ENCODE assay signal across 22 cellular contexts in the genomic region with DNA sequence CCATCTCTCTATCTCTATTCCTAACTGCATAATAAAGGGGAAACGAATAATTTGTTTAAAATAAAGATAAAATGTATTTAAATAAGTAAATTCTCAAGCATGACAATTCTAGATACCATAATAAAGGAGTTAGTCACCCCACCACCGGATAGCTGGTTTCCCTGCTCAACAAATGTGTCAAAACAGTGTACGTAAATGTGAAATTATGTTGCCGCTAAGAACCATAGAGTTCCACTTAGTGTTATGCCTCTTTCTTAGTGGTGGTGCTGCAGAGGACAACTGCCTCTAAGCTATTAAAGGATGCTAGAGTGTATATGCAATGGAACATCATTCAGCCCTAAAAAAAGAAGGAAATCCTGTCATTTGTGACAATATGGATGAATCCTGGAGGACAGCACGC.
"Had no signal": no experiment of that assay in that cellular context is flagged by ENCODE, and none has a peak within 500 bp of the region (broad histone marks: within the 10 kb centered on the region; RNA-seq: fewer than 3 reads in every experiment).

No MANE protein-coding gene starts in this region.

- H3K9ac ChIP-seq: SK-N-SH had no signal

- H3K4me3 ChIP-seq: MG63 had no signal

- DNase-seq: Karpas-422, KG1, MG63, NCI-H1092, NCI-H1105 treated with DMSO at 0.1 percent for 48 hours, NCI-H1417 treated with DMSO at 0.1 percent for 48 hours, NCI-H146, NCI-H1694 treated with DMSO at 0.1 percent for 48 hours, NCI-H1930, NCI-H2081, NCI-H2107, NCI-H226, NCI-H446, NCI-H510A, NCI-H524 treated with DMSO at 0.1 percent for 48 hours, NCI-H69, NCI-H774, SHP77, SK-N-SH, SW 1271 had no signal

- H3K27ac ChIP-seq: RWPE1 had no signal

- H3K27me3 ChIP-seq: MG63 had no signal

- H3K9me3 ChIP-seq: MG63, SK-N-SH had no signal

- H3K4me2 ChIP-seq: SK-N-SH had no signal

- ATAC-seq: Panc1 had no signal

- H3K36me3 ChIP-seq: MG63 had no signal

- H3K9me2 ChIP-seq: SK-N-SH had no signal
